In the genomic region with DNA sequence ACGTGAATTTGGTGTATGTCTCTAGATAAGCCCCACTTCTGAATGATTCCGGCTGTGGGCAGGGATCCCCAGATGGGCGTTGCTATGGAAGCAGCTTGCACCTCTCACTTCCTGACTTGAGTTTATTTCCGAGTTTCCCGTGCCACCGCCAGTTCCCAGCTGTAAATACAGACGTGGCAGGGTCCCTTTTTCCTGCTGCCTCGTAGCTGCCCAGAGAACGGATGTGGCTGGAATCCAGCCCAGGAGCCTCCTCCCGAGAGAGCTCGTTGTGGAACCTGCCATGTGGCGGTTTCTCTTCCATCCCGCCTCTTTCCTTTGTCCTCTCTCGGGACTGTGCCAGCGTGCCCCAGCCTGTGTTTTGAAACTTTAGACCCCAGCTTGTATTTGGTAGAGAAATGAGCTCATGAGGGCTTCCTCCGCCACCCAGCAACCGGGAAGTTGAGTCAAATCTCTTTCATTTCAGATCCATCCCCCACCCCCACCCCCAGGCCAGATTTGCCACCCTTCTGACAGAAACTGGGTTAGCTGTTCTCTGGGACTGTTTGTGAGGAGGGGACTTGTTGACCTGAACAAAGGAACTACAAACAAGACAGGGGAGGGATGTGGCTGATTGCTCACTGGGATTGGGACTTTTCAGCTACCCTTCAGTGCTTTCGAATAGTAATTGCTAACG, we compare ENCODE assay signal across 8 cellular contexts.
DNase-seq lines count a peak whose midpoint lies in the region; ATAC-seq, FAIRE-seq and TF ChIP-seq lines count a peak whose summit lies in the region.

No MANE protein-coding gene starts in this region.

- no peaks in the 10 kb centered on the region for H3K27me3 Mint-ChIP-seq in natural killer cell treated with Interleukin-12 subunit alpha and Interleukin-12 subunit beta and Interleukin-15 and Interleukin-18, amount 100 ng/mL, for 72 hours
- no peaks in the 10 kb centered on the region for H3K27me3 Mint-ChIP-seq in natural killer cell (ENCODE audit: low read depth in 2 of 2)

- 13 to 15% methylated on average over 19 of the region's 19 CpGs for WGBS in pancreas, 2 donors

- no peaks in the 10 kb centered on the region for H3K36me3 Mint-ChIP-seq in natural killer cell treated with Interleukin-12 subunit alpha and Interleukin-12 subunit beta and Interleukin-15 and Interleukin-18, amount 100 ng/mL, for 72 hours
- H3K36me3 Mint-ChIP-seq in natural killer cell = no peaks in the 10 kb centered on the region

- ATAC-seq in natural killer cell treated with Interleukin-12 subunit alpha and Interleukin-12 subunit beta and Interleukin-15 and Interleukin-18, amount 100 ng/mL, for 72 hours = peak; percentile 74 to 83
- ATAC-seq in natural killer cell (no peak), pancreas (peak; percentile 66 to 78 (median 74)), HG02852 (IDR thresholded peaks at IDR 0.05; ENCODE audit: unreplicated experiment) (no peak), HG03565 (IDR thresholded peaks at IDR 0.05; ENCODE audit: unreplicated experiment) (no peak)

- no peak overlapping the region for H3K27ac Mint-ChIP-seq in natural killer cell treated with Interleukin-12 subunit alpha and Interleukin-12 subunit beta and Interleukin-15 and Interleukin-18, amount 100 ng/mL, for 72 hours
- no peak overlapping the region for H3K27ac Mint-ChIP-seq in natural killer cell

- H3K27me3 ChIP-seq in pancreas = no peaks in the 10 kb centered on the region

- no peaks in the 10 kb centered on the region for H3K9me3 Mint-ChIP-seq in natural killer cell treated with Interleukin-12 subunit alpha and Interleukin-12 subunit beta and Interleukin-15 and Interleukin-18, amount 100 ng/mL, for 72 hours
- no peaks in the 10 kb centered on the region for H3K9me3 Mint-ChIP-seq in natural killer cell

- no peaks in the 10 kb centered on the region for H3K36me3 ChIP-seq in pancreas

- peak overlapping the region in 2 of 4 donors; percentile 33 to 43 for H3K4me3 ChIP-seq in pancreas

- no peaks in the 10 kb centered on the region for H3K9me3 ChIP-seq in pancreas

- no peak for FAIRE-seq in pancreas (lab: Jason Lieb, UNC)

- no peak for DNase-seq in natural killer cell treated with Interleukin-12 subunit alpha and Interleukin-12 subunit beta and Interleukin-15 and Interleukin-18, amount 100 ng/mL, for 72 hours (ENCODE audit: low spot score)
- DNase-seq in natural killer cell (no peak), NCI-H2171 treated with DMSO at 0.1 percent for 48 hours (lab: John Stamatoyannopoulos, UW) (peak; percentile 98), glomerular visceral epithelial cell (ENCODE audit: extremely low spot score) (peak; percentile 95), pancreas (peak; percentile 61 to 76 (median 70))
- peak; percentile 69 to 70 for DNase-seq in activated T-cell treated with anti-CD3 and anti-CD28 coated beads, Interleukin-2, amount 50 U/mL, for 48 hours

- no peak for TF ChIP-seq CTCF in natural killer cell (IDR thresholded peaks at IDR 0.05)
- TF ChIP-seq CTCF in pancreas (IDR thresholded peaks at IDR 0.05) = no peak

- H3K27ac ChIP-seq in pancreas = peak overlapping the region in 3 of 4 donors; percentile 3 to 84 (median 70)

- intact Hi-C loops in natural killer cell (cut with micrococcal nuclease) = no loop called here
- intact Hi-C loops in pancreas (cut with DNase I) = no loop called here

- H3K4me3 Mint-ChIP-seq in natural killer cell treated with Interleukin-12 subunit alpha and Interleukin-12 subunit beta and Interleukin-15 and Interleukin-18, amount 100 ng/mL, for 72 hours = no peak overlapping the region
- no peak overlapping the region for H3K4me3 Mint-ChIP-seq in natural killer cell

- H3K4me1 ChIP-seq in pancreas = peaks cover 0 to 5% (median 0%) of the 10 kb centered on the region in 3 donors

- H3K4me1 Mint-ChIP-seq in natural killer cell treated with Interleukin-12 subunit alpha and Interleukin-12 subunit beta and Interleukin-15 and Interleukin-18, amount 100 ng/mL, for 72 hours (ENCODE audit: low read depth in 2 of 2) = peaks cover 5 to 18% of the 10 kb centered on the region in 2 donors
- H3K4me1 Mint-ChIP-seq in natural killer cell = peaks cover 5 to 13% of the 10 kb centered on the region in 2 donors

Comparison
In these comparisons a context has a peak if more than half of its experiments do, and no peak if none do; other contexts are left out.
1. ATAC-seq: peak in natural killer cell treated with Interleukin-12 subunit alpha and Interleukin-12 subunit beta and Interleukin-15 and Interleukin-18, amount 100 ng/mL, for 72 hours (2 of 2) and pancreas (4 of 4); none in natural killer cell (0 of 3), HG02852 (single experiment) and HG03565 (single experiment).
2. DNase-seq: peak in NCI-H2171 treated with DMSO at 0.1 percent for 48 hours (single experiment), activated T-cell treated with anti-CD3 and anti-CD28 coated beads, Interleukin-2, amount 50 U/mL, for 48 hours (2 of 2), glomerular visceral epithelial cell (single experiment) and pancreas (6 of 6); none in natural killer cell treated with Interleukin-12 subunit alpha and Interleukin-12 subunit beta and Interleukin-15 and Interleukin-18, amount 100 ng/mL, for 72 hours (single experiment) and natural killer cell (single experiment).